8 cellular contexts compared by ENCODE assay signal in genomic region chr1:167722152-167722869, GRCh38. TPM values are rescaled to one million over a fixed set of nuclear protein-coding genes. Genes with fewer than 3 reads are reported as not detected.
DNase-seq lines count a peak whose midpoint lies in the region; ATAC-seq and TF ChIP-seq lines count a peak whose summit lies in the region.

No MANE protein-coding gene starts in this region.

- intact Hi-C loops in Right ventricle myocardium inferior (cut with DNase I) = loop anchor here (1.0 kb wide), 1 partner anchor 81 kb away; no protein-coding TSS in a partner anchor
- intact Hi-C loops in cardiac septum (cut with DNase I) = loop anchor here (5.0 kb wide), 1 partner anchor 360 kb away; no protein-coding TSS in a partner anchor

- peaks cover 14 to 24% of the 10 kb centered on the region in 2 experiments for H3K4me1 ChIP-seq in neutrophil (ENCODE audit: control insufficient read depth in 1 of 2, insufficient read depth in 1 of 2, low read depth in 1 of 2, low read length in 1 of 2)

- peaks cover 30% of the 10 kb centered on the region for H3K27me3 ChIP-seq in neutrophil

- no peak for DNase-seq in Right ventricle myocardium inferior (ENCODE audit: missing footprints)
- DNase-seq in cardiac septum (ENCODE audit: low spot score) = no peak
- DNase-seq in NCI-H2107 treated with DMSO at 0.1 percent for 48 hours (lab: John Stamatoyannopoulos, UW; ENCODE audit: unreplicated experiment) = peak; percentile 27
- DNase-seq in activated T-cell treated with anti-CD3 and anti-CD28 coated beads, Interleukin-2, amount 50 U/mL, for 48 hours = peak; percentile 51 to 65
- DNase-seq in germinal center (ENCODE audit: low spot score) = peak; percentile 47
- DNase-seq in effector CD4-positive, alpha-beta T cell = no peak

- no peaks in the 10 kb centered on the region for H3K9me3 ChIP-seq in neutrophil

- ATAC-seq in Right ventricle myocardium inferior = peak; percentile 45
- peak; percentile 29 for ATAC-seq in HG02870 (IDR thresholded peaks at IDR 0.05; ENCODE audit: unreplicated experiment)

- no peaks in the 10 kb centered on the region for H3K36me3 ChIP-seq in neutrophil

- peak overlapping the region; percentile 73 for H3K27ac ChIP-seq in neutrophil

- TF ChIP-seq CTCF in neutrophil (IDR thresholded peaks at IDR 0.05) = no peak

- H3K4me3 ChIP-seq in neutrophil (ENCODE audit: low read depth in 1 of 2, low read length in 1 of 2) = peak overlapping the region; percentile 77 to 97

RNA-seq across cellular contexts. Expression of gene MPZL1, which starts 0.5 kb away (rescaled TPM):
- total RNA-seq in Right ventricle myocardium inferior (47.9 TPM), cardiac septum (35.7 TPM)

Comparison
In these comparisons a context has a peak if more than half of its experiments do, and no peak if none do; other contexts are left out.
1. DNase-seq: peak in NCI-H2107 treated with DMSO at 0.1 percent for 48 hours (single experiment), activated T-cell treated with anti-CD3 and anti-CD28 coated beads, Interleukin-2, amount 50 U/mL, for 48 hours (2 of 2) and germinal center (single experiment); none in Right ventricle myocardium inferior (single experiment), cardiac septum (single experiment) and effector CD4-positive, alpha-beta T cell (single experiment).